1 cellular context compared by ENCODE assay signal in genomic region chr1:180994262-180994661, GRCh38.
TF ChIP-seq lines count a peak whose summit lies in the region.

No MANE protein-coding gene starts in this region.

TF ChIP-seq in K562, 482 proteins besides CTCF, POLR2A, EP300 and RAD21:
- TF ChIP-seq, protein P1, sequence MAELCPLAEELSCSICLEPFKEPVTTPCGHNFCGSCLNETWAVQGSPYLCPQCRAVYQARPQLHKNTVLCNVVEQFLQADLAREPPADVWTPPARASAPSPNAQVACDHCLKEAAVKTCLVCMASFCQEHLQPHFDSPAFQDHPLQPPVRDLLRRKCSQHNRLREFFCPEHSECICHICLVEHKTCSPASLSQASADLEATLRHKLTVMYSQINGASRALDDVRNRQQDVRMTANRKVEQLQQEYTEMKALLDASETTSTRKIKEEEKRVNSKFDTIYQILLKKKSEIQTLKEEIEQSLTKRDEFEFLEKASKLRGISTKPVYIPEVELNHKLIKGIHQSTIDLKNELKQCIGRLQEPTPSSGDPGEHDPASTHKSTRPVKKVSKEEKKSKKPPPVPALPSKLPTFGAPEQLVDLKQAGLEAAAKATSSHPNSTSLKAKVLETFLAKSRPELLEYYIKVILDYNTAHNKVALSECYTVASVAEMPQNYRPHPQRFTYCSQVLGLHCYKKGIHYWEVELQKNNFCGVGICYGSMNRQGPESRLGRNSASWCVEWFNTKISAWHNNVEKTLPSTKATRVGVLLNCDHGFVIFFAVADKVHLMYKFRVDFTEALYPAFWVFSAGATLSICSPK (IDR thresholded peaks at IDR 0.05; ENCODE audit: borderline replicate concordance): no peak
- TF ChIP-seq BHLHE40 (IDR thresholded peaks at IDR 0.05; ENCODE audit: low read length) (peak; percentile 65; the same call in 1 of the 2 replicates), ZNF316 (IDR thresholded peaks at IDR 0.05) (0 out of 2 replicates have a peak, but pooled peaks have one; percentile 17), USF2 (CRISPR knock-in tag; IDR thresholded peaks at IDR 0.05) (peak; percentile 29; the same call in 1 of the 2 replicates), PHF20 (IDR thresholded peaks at IDR 0.05; ENCODE audit: partially characterized antibody) (no peak), ZNF184 (CRISPR knock-in tag; IDR thresholded peaks at IDR 0.05) (no peak), USF1 (CRISPR knock-in tag; IDR thresholded peaks at IDR 0.05) (peak; percentile 59), ARNT (IDR thresholded peaks at IDR 0.05) (no peak)
